Comparison of ENCODE assay signal across 17 cellular contexts in the genomic region with DNA sequence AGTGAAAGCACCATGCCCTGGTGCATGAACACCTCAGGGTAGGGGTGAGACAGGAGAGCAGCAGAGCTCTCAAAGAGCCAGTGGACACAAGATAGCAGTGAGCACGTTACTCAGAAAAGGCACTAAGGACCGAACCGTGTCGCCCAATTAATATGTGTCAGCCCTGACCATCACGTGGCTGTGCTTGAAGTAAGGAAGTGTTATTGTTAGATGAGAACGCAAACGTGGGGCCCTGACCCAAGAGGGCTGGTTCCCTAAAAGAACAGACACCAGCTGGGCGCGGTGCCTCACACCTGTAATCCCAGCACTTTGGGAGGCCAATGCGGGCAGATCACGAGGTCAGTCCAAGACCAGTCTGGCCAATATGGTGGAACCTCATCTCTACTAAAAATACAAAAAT. TPM values are rescaled to one million over a fixed set of nuclear protein-coding genes. Genes with fewer than 3 reads are reported as not detected.
"Had no signal": no experiment of that assay in that cellular context is flagged by ENCODE, and none has a peak within 500 bp of the region (broad histone marks: within the 10 kb centered on the region; RNA-seq: fewer than 3 reads in every experiment).

No MANE protein-coding gene starts in this region.

- H3K27me3 ChIP-seq: hepatocyte had no signal

- H3K27ac Mint-ChIP-seq: activated naive CD4-positive, alpha-beta T cell treated with anti-CD3 and anti-CD28 coated beads, Interleukin-2, amount 50 U/mL, for 72 hours; type B pancreatic cell had no signal

- H3K9me3 ChIP-seq: psoas muscle had no signal

- ATAC-seq: activated CD4-positive, CD25-positive, alpha-beta regulatory T cell treated with anti-CD3 and anti-CD28 coated beads, Interleukin-2, amount 50 U/mL, for 24 hours; activated naive CD4-positive, alpha-beta T cell treated with anti-CD3 and anti-CD28 coated beads, Interleukin-2, amount 50 U/mL, for 72 hours; naive thymus-derived CD8-positive, alpha-beta T cell; psoas muscle; sciatic nerve had no signal

- H3K27ac ChIP-seq: psoas muscle had no signal

- H3K36me3 Mint-ChIP-seq: activated naive CD4-positive, alpha-beta T cell treated with anti-CD3 and anti-CD28 coated beads, Interleukin-2, amount 50 U/mL, for 72 hours had no signal

- H3K4me3 Mint-ChIP-seq: T-helper 1 cell treated with Interleukin-12 subunit alpha and Interleukin-12 subunit beta and Interleukin-4 antibody, amounts not matched to agents 30 μg/mL and 1 μg/mL, for 36 hours; type B pancreatic cell had no signal

- H3K27me3 Mint-ChIP-seq: naive thymus-derived CD8-positive, alpha-beta T cell; type B pancreatic cell had no signal

- H3K9me3 Mint-ChIP-seq: activated naive CD4-positive, alpha-beta T cell treated with anti-CD3 and anti-CD28 coated beads, Interleukin-2, amount 50 U/mL, for 72 hours; naive thymus-derived CD8-positive, alpha-beta T cell; T-helper 1 cell treated with Interleukin-12 subunit alpha and Interleukin-12 subunit beta and Interleukin-4 antibody, amounts not matched to agents 30 μg/mL and 1 μg/mL, for 36 hours; type B pancreatic cell had no signal

- DNase-seq: activated effector memory CD4-positive, alpha-beta T cell treated with anti-CD3 and anti-CD28 coated beads, Interleukin-2, amount 50 U/mL, for 16 hours; activated T-cell treated with anti-CD3 and anti-CD28 coated beads, Interleukin-2, amount 50 U/mL, for 1 hour; anterior cingulate cortex; naive thymus-derived CD8-positive, alpha-beta T cell; psoas muscle; stimulated activated CD4-positive, alpha-beta T cell treated with anti-CD3 and anti-CD28 coated beads, Interleukin-2, amount 100 ng/mL, for 24 hours; stimulated activated naive CD4-positive, alpha-beta T cell treated with Interleukin-2 at 50 U/mL for 16 hours had no signal

- H3K4me3 ChIP-seq: hepatocyte, psoas muscle had no signal

RNA-seq across cellular contexts. Expression of gene PDIA2, which starts 53.3 kb away (rescaled TPM):
- total RNA-seq: activated naive CD4-positive, alpha-beta T cell treated with anti-CD3 and anti-CD28 coated beads, Interleukin-2, amount 50 U/mL, for 72 hours; hepatocyte; kidney epithelial cell; mononuclear cell had no signal
- polyA plus RNA-seq: naive thymus-derived CD8-positive, alpha-beta T cell had no signal

RNA-seq across cellular contexts. Expression of gene ARHGDIG, which starts 55.9 kb away (rescaled TPM):
- total RNA-seq: activated naive CD4-positive, alpha-beta T cell treated with anti-CD3 and anti-CD28 coated beads, Interleukin-2, amount 50 U/mL, for 72 hours; dermis microvascular lymphatic vessel endothelial cell; hepatocyte; lower leg skin; mononuclear cell had no signal
- polyA plus RNA-seq: naive thymus-derived CD8-positive, alpha-beta T cell had no signal
